3 cellular contexts compared by ENCODE assay signal in the genomic region with DNA sequence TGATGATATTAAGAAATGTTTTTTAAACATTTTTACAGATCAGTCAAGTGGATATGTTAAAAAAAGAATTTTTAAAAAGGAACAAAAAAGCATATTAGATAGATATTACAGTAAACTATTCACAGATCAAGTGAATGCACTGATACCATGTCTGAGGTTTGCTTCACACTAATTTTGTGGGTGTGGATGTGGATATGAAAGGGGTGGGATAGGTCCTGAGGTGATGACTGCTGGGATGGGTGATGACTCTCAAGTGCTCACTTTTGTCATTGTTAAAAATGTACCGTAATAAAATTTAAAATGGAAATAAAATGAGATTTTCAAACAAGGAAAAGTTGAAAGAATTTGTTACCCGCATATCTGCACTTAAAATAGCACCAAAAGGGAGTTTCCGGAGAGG.
TF ChIP-seq lines count a peak whose summit lies in the region.

No MANE protein-coding gene starts in this region.

TF ChIP-seq in IMR-90, 13 proteins besides CTCF, POLR2A, EP300 and RAD21:
- no peak for TF ChIP-seq MXI1 (IDR thresholded peaks at IDR 0.05; ENCODE audit: borderline replicate concordance, low read depth, low read length)
- no peak for TF ChIP-seq RCOR1 (IDR thresholded peaks at IDR 0.05; ENCODE audit: insufficient replicate concordance, low read length)
- TF ChIP-seq NFE2L2 (IDR thresholded peaks at IDR 0.05; ENCODE audit: low read depth, low read length) = no peak
- TF ChIP-seq FOS (IDR thresholded peaks at IDR 0.05; ENCODE audit: low read depth, low read length) = no peak
- TF ChIP-seq BHLHE40 (IDR thresholded peaks at IDR 0.05; ENCODE audit: low read depth, low read length) = no peak
- no peak for TF ChIP-seq CHD1 (IDR thresholded peaks at IDR 0.05; ENCODE audit: low read depth, low read length)
- no peak for TF ChIP-seq RFX5 (IDR thresholded peaks at IDR 0.05; ENCODE audit: low read depth, low read length)
- TF ChIP-seq SMC3 (IDR thresholded peaks at IDR 0.05; ENCODE audit: low read depth, low read length) = no peak
- no peak for TF ChIP-seq CEBPB (IDR thresholded peaks at IDR 0.05; ENCODE audit: low read depth, low read length)
- no peak for TF ChIP-seq MAFK (IDR thresholded peaks at IDR 0.05; ENCODE audit: low read depth, low read length)
- TF ChIP-seq ELK1 (IDR thresholded peaks at IDR 0.05; ENCODE audit: borderline replicate concordance, low read depth, low read length) = no peak
- TF ChIP-seq MAZ (IDR thresholded peaks at IDR 0.05; ENCODE audit: borderline replicate concordance, low read depth, low read length) = no peak
- TF ChIP-seq USF2 (IDR thresholded peaks at IDR 0.05; ENCODE audit: low read depth, low read length) = no peak

TF ChIP-seq in SK-N-SH treated with all-trans-retinoic acid at 6 μM for 48 hours, 23 proteins besides CTCF, POLR2A, EP300 and RAD21:
- TF ChIP-seq ZNF8 (CRISPR knock-in tag; IDR thresholded peaks at IDR 0.05) = no peak
- no peak for TF ChIP-seq ESRRG (CRISPR knock-in tag; IDR thresholded peaks at IDR 0.05)

TF ChIP-seq in endothelial cell of umbilical vein, 7 proteins besides CTCF, POLR2A, EP300 and RAD21:
- TF ChIP-seq JUN (IDR thresholded peaks at IDR 0.05; ENCODE audit: borderline replicate concordance, insufficient read depth, insufficient read length, low read depth) (no peak), MYC (IDR thresholded peaks at IDR 0.05; ENCODE audit: low read depth, low read length) (no peak), GATA2 (IDR thresholded peaks at IDR 0.05; ENCODE audit: insufficient read depth, insufficient read length, low read depth, low read length) (no peak), MAX (IDR thresholded peaks at IDR 0.05; ENCODE audit: insufficient read depth, insufficient read length) (no peak), FOS (IDR thresholded peaks at IDR 0.05; ENCODE audit: borderline replicate concordance, insufficient read depth, low read length) (no peak), EZH2 (IDR thresholded peaks at IDR 0.05; ENCODE audit: borderline replicate concordance, low read depth, low read length, severe bottlenecking) (no peak), POLR2AphosphoS5 (IDR thresholded peaks at IDR 0.05; ENCODE audit: insufficient read depth, low read depth, low read length) (no peak)
